32 cellular contexts compared by ENCODE assay signal in genomic region chr6:163878656-163879055, GRCh38.
"Had no signal": no experiment of that assay in that cellular context is flagged by ENCODE, and none has a peak within 500 bp of the region (broad histone marks: within the 10 kb centered on the region; RNA-seq: fewer than 3 reads in every experiment).

No MANE protein-coding gene starts in this region.

- H3K27ac ChIP-seq: adrenal gland, body of pancreas, brain microvascular endothelial cell, breast epithelium, VCaP had no signal

- H3K9me3 ChIP-seq: adrenal gland, body of pancreas, breast epithelium had no signal

- ATAC-seq: activated CD8-positive, alpha-beta T cell treated with anti-CD3 and anti-CD28 coated beads for 36 hours; activated naive CD4-positive, alpha-beta T cell treated with anti-CD3 and anti-CD28 coated beads, Interleukin-2, amount 50 U/mL, for 72 hours; activated T-cell treated with anti-CD3 and anti-CD28 coated beads, Interleukin-2, amount 50 U/mL, for 4 hours; activated T-cell treated with anti-CD3 and anti-CD28 coated beads, Interleukin-2, amount 50 U/mL, for 72 hours; activated T-helper 17 cell treated with anti-CD3 and anti-CD28 coated beads, Interleukin-2, amount 50 U/mL, for 72 hours; body of pancreas had no signal

- H3K4me3 ChIP-seq: adrenal gland, body of pancreas, breast epithelium had no signal

- H3K4me1 ChIP-seq: adrenal gland, body of pancreas, breast epithelium had no signal

- H3K27me3 ChIP-seq: adrenal gland, body of pancreas, brain microvascular endothelial cell, breast epithelium had no signal

- H3K36me3 ChIP-seq: adrenal gland, brain microvascular endothelial cell, breast epithelium had no signal

- DNase-seq: activated B cell treated with CpG ODN at 0.5 μM for 24 hours; activated CD4-positive, alpha-beta memory T cell treated with anti-CD3 and anti-CD28 coated beads for 36 hours; activated CD4-positive, alpha-beta T cell treated with anti-CD3 and anti-CD28 coated beads for 4 hours; activated CD4-positive, alpha-beta T cell treated with anti-CD3 and anti-CD28 coated beads, Interleukin-2, amount 10 ng/mL, durations not matched to agents 24 days and 14 days; activated CD4-positive, alpha-beta T cell treated with anti-CD3 and anti-CD28 coated beads, Interleukin-2, amount 50 U/mL, for 1 hour; activated CD4-positive, alpha-beta T cell treated with anti-CD3 and anti-CD28 coated beads, Interleukin-2, amount 50 U/mL, for 4 hours; activated CD4-positive, CD25-positive, alpha-beta regulatory T cell treated with anti-CD3 and anti-CD28 coated beads, Interleukin-2, amount 50 U/mL, for 72 hours; activated CD8-positive, alpha-beta memory T cell treated with anti-CD3 and anti-CD28 coated beads, Interleukin-2, amount 50 U/mL, for 4 hours; activated CD8-positive, alpha-beta T cell treated with anti-CD3 and anti-CD28 coated beads for 36 hours; activated effector memory CD4-positive, alpha-beta T cell treated with anti-CD3 and anti-CD28 coated beads, Interleukin-2, amount 50 U/mL, for 16 hours; activated gamma-delta T cell treated with Interleukin-2 at 50 U/mL for 16 hours; activated naive CD4-positive, alpha-beta T cell; activated naive CD4-positive, alpha-beta T cell treated with anti-CD3 and anti-CD28 coated beads for 36 hours; activated naive CD4-positive, alpha-beta T cell treated with anti-CD3 and anti-CD28 coated beads, Interleukin-2, amount 50 U/mL, for 16 hours; activated naive CD8-positive, alpha-beta T cell treated with anti-CD3 and anti-CD28 coated beads for 36 hours; activated T-cell treated with anti-CD3 and anti-CD28 coated beads for 4 hours; activated T-cell treated with anti-CD3 and anti-CD28 coated beads, Interleukin-2, amount 50 U/mL, for 1 hour; activated T-cell treated with anti-CD3 and anti-CD28 coated beads, Interleukin-2, amount 50 U/mL, for 4 hours; activated T-cell treated with anti-CD3 and anti-CD28 coated beads, Interleukin-2, amount 50 U/mL, for 72 hours; adrenal gland; amniotic stem cell; aorta; body of pancreas; brain microvascular endothelial cell; central memory CD4-positive, alpha-beta T cell; T-helper 1 cell; T-helper 2 cell; T-helper 9 cell had no signal
